9 cellular contexts compared by ENCODE assay signal in genomic region chr4:80197132-80197573, GRCh38.
DNase-seq lines count a peak whose midpoint lies in the region; ATAC-seq and TF ChIP-seq lines count a peak whose summit lies in the region.
"Had no signal": no experiment of that assay in that cellular context is flagged by ENCODE, and none has a peak within 500 bp of the region (broad histone marks: within the 10 kb centered on the region; RNA-seq: fewer than 3 reads in every experiment).

Gene PRDM8 (plus strand): TSS chr4:80197503. CDS start chr4:80200081, 2,578 bp downstream.

- H3K9ac ChIP-seq in iPS-18a (ENCODE audit: low read length), result no peak within 1 kb of the TSS

- no peak within 1 kb of the TSS for H3K27ac ChIP-seq in iPS-18a (ENCODE audit: low read length)

- H3K36me3 ChIP-seq in GM06990 (ENCODE audit: control insufficient read depth, insufficient read depth, low read length), result no peaks in the 10 kb centered on the region
- H3K36me3 ChIP-seq in iPS-18a (ENCODE audit: control insufficient read depth, low read depth, low read length), result no peaks in the 10 kb centered on the region
- H3K36me3 ChIP-seq: left lung had no signal

- H3K9me3 ChIP-seq in iPS-18a (ENCODE audit: control insufficient read depth, low read depth, low read length), result no peaks in the 10 kb centered on the region
- H3K9me3 ChIP-seq: left lung had no signal

- DNase-seq in GM06990 (ENCODE audit: extremely low read depth, insufficient read length) (no peak), NCI-H446 treated with DMSO at 0.1 percent for 48 hours (lab: John Stamatoyannopoulos, UW) (peak; percentile 84), RKO (ENCODE audit: low spot score) (no peak), NCI-H1436 treated with DMSO at 0.1 percent for 48 hours (lab: John Stamatoyannopoulos, UW) (no peak)
- peak; percentile 28 for DNase-seq in activated naive CD8-positive, alpha-beta T cell treated with anti-CD3 and anti-CD28 coated beads, Interleukin-2, amount 50 U/mL, for 24 hours
- DNase-seq in stimulated activated CD8-positive, alpha-beta memory T cell treated with anti-CD3 and anti-CD28 coated beads, Interleukin-4, amount 100 ng/mL, for 48 hours, result peak; percentile 40
- DNase-seq in effector CD8-positive, alpha-beta T cell (lab: John Stamatoyannopoulos, UW), result no peak

- no peaks in the 10 kb centered on the region for H3K9me3 Mint-ChIP-seq in activated naive CD8-positive, alpha-beta T cell treated with anti-CD3 and anti-CD28 coated beads, Interleukin-2, amount 50 U/mL, for 24 hours

- H3K4me3 ChIP-seq in GM06990 (replicated peaks; ENCODE audit: low read depth, low read length) (peak within 1 kb of the TSS; percentile 18), iPS-18a (ENCODE audit: low read length) (peak within 1 kb of the TSS; percentile 25)

- TF ChIP-seq CTCF in GM06990 (IDR thresholded peaks at IDR 0.05; ENCODE audit: insufficient read depth, low read length, poor library complexity, severe bottlenecking), result no peak

- H3K4me3 Mint-ChIP-seq in activated naive CD8-positive, alpha-beta T cell treated with anti-CD3 and anti-CD28 coated beads, Interleukin-2, amount 50 U/mL, for 24 hours, result peak within 1 kb of the TSS; percentile 60

- peaks cover 30% of the 10 kb centered on the region for H3K27me3 Mint-ChIP-seq in activated naive CD8-positive, alpha-beta T cell treated with anti-CD3 and anti-CD28 coated beads, Interleukin-2, amount 50 U/mL, for 24 hours

- peaks cover 12% of the 10 kb centered on the region for H3K4me1 ChIP-seq in iPS-18a (ENCODE audit: control insufficient read depth, low read depth, low read length)

- ATAC-seq in activated naive CD8-positive, alpha-beta T cell treated with anti-CD3 and anti-CD28 coated beads, Interleukin-2, amount 50 U/mL, for 24 hours, result peak; percentile 45

- no peak within 1 kb of the TSS for H3K27ac Mint-ChIP-seq in activated naive CD8-positive, alpha-beta T cell treated with anti-CD3 and anti-CD28 coated beads, Interleukin-2, amount 50 U/mL, for 24 hours

- H3K27me3 ChIP-seq in GM06990 (replicated peaks; ENCODE audit: control insufficient read depth, insufficient read depth, low read length), result no peaks in the 10 kb centered on the region; the same call in 1 of the 2 replicates
- peaks cover 100% of the 10 kb centered on the region for H3K27me3 ChIP-seq in iPS-18a (ENCODE audit: control insufficient read depth, insufficient read depth, low read length)

- H3K36me3 Mint-ChIP-seq in activated naive CD8-positive, alpha-beta T cell treated with anti-CD3 and anti-CD28 coated beads, Interleukin-2, amount 50 U/mL, for 24 hours (ENCODE audit: low read depth), result peaks cover 8% of the 10 kb centered on the region

- peaks cover 29% of the 10 kb centered on the region for H3K4me1 Mint-ChIP-seq in activated naive CD8-positive, alpha-beta T cell treated with anti-CD3 and anti-CD28 coated beads, Interleukin-2, amount 50 U/mL, for 24 hours

Comparison
In these comparisons a context has a peak if more than half of its experiments do, and no peak if none do; other contexts are left out.
1. DNase-seq: peak in NCI-H446 treated with DMSO at 0.1 percent for 48 hours (single experiment), activated naive CD8-positive, alpha-beta T cell treated with anti-CD3 and anti-CD28 coated beads, Interleukin-2, amount 50 U/mL, for 24 hours (single experiment) and stimulated activated CD8-positive, alpha-beta memory T cell treated with anti-CD3 and anti-CD28 coated beads, Interleukin-4, amount 100 ng/mL, for 48 hours (single experiment); none in GM06990 (single experiment), effector CD8-positive, alpha-beta T cell (single experiment), RKO (single experiment) and NCI-H1436 treated with DMSO at 0.1 percent for 48 hours (single experiment).